9 cellular contexts compared by ENCODE assay signal in genomic region chr18:60413944-60414547, GRCh38. TPM values are rescaled to one million over a fixed set of nuclear protein-coding genes. Genes with fewer than 3 reads are reported as not detected.
DNase-seq lines count a peak whose midpoint lies in the region; ATAC-seq and TF ChIP-seq lines count a peak whose summit lies in the region.
"Had no signal": no experiment of that assay in that cellular context is flagged by ENCODE, and none has a peak within 500 bp of the region (broad histone marks: within the 10 kb centered on the region; RNA-seq: fewer than 3 reads in every experiment).

No MANE protein-coding gene starts in this region.

- no peaks in the 10 kb centered on the region for H3K9me3 Mint-ChIP-seq in activated CD8-positive, alpha-beta T cell treated with anti-CD3 and anti-CD28 coated beads for 36 hours
- H3K9me3 Mint-ChIP-seq in activated CD8-positive, alpha-beta T cell treated with anti-CD3 and anti-CD28 coated beads, Interleukin-2, amount 10 ng/mL, durations not matched to agents 7 days and 5 days (ENCODE audit: insufficient read depth): no peaks in the 10 kb centered on the region
- H3K9me3 Mint-ChIP-seq in type B pancreatic cell: no peaks in the 10 kb centered on the region

- no peak for ATAC-seq in activated CD8-positive, alpha-beta T cell treated with anti-CD3 and anti-CD28 coated beads for 36 hours
- no peak for ATAC-seq in activated CD8-positive, alpha-beta T cell treated with anti-CD3 and anti-CD28 coated beads, Interleukin-2, amount 10 ng/mL, durations not matched to agents 7 days and 5 days
- no peak for ATAC-seq in HG03521 (IDR thresholded peaks at IDR 0.05; ENCODE audit: unreplicated experiment)
- ATAC-seq: body of pancreas had no signal

- TF ChIP-seq CTCF in activated CD8-positive, alpha-beta T cell treated with anti-CD3 and anti-CD28 coated beads for 36 hours (IDR thresholded peaks at IDR 0.05): no peak
- TF ChIP-seq CTCF in type B pancreatic cell (conservative IDR thresholded peaks at IDR 0.05): peak; percentile 53

- intact Hi-C loops in activated CD8-positive, alpha-beta T cell treated with anti-CD3 and anti-CD28 coated beads for 36 hours (cut with micrococcal nuclease): no loop called here

- DNase-seq in activated CD8-positive, alpha-beta T cell treated with anti-CD3 and anti-CD28 coated beads for 36 hours: peak; percentile 14
- no peak for DNase-seq in activated CD8-positive, alpha-beta T cell treated with anti-CD3 and anti-CD28 coated beads, Interleukin-2, amount 10 ng/mL, durations not matched to agents 7 days and 5 days
- peak; percentile 6 for DNase-seq in HK-2 (ENCODE audit: unreplicated experiment)
- DNase-seq in ecto neural progenitor cell (ENCODE audit: low spot score): peak; percentile 46
- no peak for DNase-seq in type B pancreatic cell (ENCODE audit: extremely low spot score, unreplicated experiment)
- no peak for DNase-seq in cortex of kidney (lab: John Stamatoyannopoulos, UW)
- DNase-seq in islet precursor cell: no peak
- DNase-seq: body of pancreas had no signal

- H3K4me3 Mint-ChIP-seq in activated CD8-positive, alpha-beta T cell treated with anti-CD3 and anti-CD28 coated beads for 36 hours: no peak overlapping the region
- no peak overlapping the region for H3K4me3 Mint-ChIP-seq in activated CD8-positive, alpha-beta T cell treated with anti-CD3 and anti-CD28 coated beads, Interleukin-2, amount 10 ng/mL, durations not matched to agents 7 days and 5 days
- H3K4me3 Mint-ChIP-seq in type B pancreatic cell: no peak overlapping the region

- CTCF ChIA-PET in activated CD8-positive, alpha-beta T cell treated with anti-CD3 and anti-CD28 coated beads for 36 hours (lab: Charles Lee): no interaction called here
- CTCF ChIA-PET in activated CD8-positive, alpha-beta T cell treated with anti-CD3 and anti-CD28 coated beads, Interleukin-2, amount 10 ng/mL, durations not matched to agents 7 days and 5 days (lab: Charles Lee): interaction anchor here (1.2 kb wide), 1 partner anchor 426 kb away, joined by 5 read pairs; no protein-coding TSS in a partner anchor

- POLR2A ChIA-PET in activated CD8-positive, alpha-beta T cell treated with anti-CD3 and anti-CD28 coated beads for 36 hours (lab: Charles Lee): no interaction called here
- POLR2A ChIA-PET in activated CD8-positive, alpha-beta T cell treated with anti-CD3 and anti-CD28 coated beads, Interleukin-2, amount 10 ng/mL, durations not matched to agents 7 days and 5 days (lab: Charles Lee): no interaction called here

- no peaks in the 10 kb centered on the region for H3K4me1 Mint-ChIP-seq in activated CD8-positive, alpha-beta T cell treated with anti-CD3 and anti-CD28 coated beads for 36 hours (ENCODE audit: low read depth)
- H3K4me1 Mint-ChIP-seq in activated CD8-positive, alpha-beta T cell treated with anti-CD3 and anti-CD28 coated beads, Interleukin-2, amount 10 ng/mL, durations not matched to agents 7 days and 5 days (ENCODE audit: low read depth): no peaks in the 10 kb centered on the region
- H3K4me1 Mint-ChIP-seq in type B pancreatic cell (ENCODE audit: unreplicated experiment): no peaks in the 10 kb centered on the region

- H3K36me3 Mint-ChIP-seq in activated CD8-positive, alpha-beta T cell treated with anti-CD3 and anti-CD28 coated beads for 36 hours (ENCODE audit: low read depth): no peaks in the 10 kb centered on the region
- H3K36me3 Mint-ChIP-seq in activated CD8-positive, alpha-beta T cell treated with anti-CD3 and anti-CD28 coated beads, Interleukin-2, amount 10 ng/mL, durations not matched to agents 7 days and 5 days (ENCODE audit: low read depth): no peaks in the 10 kb centered on the region
- no peaks in the 10 kb centered on the region for H3K36me3 Mint-ChIP-seq in type B pancreatic cell

- no peaks in the 10 kb centered on the region for H3K27me3 Mint-ChIP-seq in activated CD8-positive, alpha-beta T cell treated with anti-CD3 and anti-CD28 coated beads for 36 hours
- no peaks in the 10 kb centered on the region for H3K27me3 Mint-ChIP-seq in activated CD8-positive, alpha-beta T cell treated with anti-CD3 and anti-CD28 coated beads, Interleukin-2, amount 10 ng/mL, durations not matched to agents 7 days and 5 days (ENCODE audit: low read depth)
- no peaks in the 10 kb centered on the region for H3K27me3 Mint-ChIP-seq in type B pancreatic cell

- H3K27ac Mint-ChIP-seq in activated CD8-positive, alpha-beta T cell treated with anti-CD3 and anti-CD28 coated beads for 36 hours: no peak overlapping the region
- no peak overlapping the region for H3K27ac Mint-ChIP-seq in activated CD8-positive, alpha-beta T cell treated with anti-CD3 and anti-CD28 coated beads, Interleukin-2, amount 10 ng/mL, durations not matched to agents 7 days and 5 days
- H3K27ac Mint-ChIP-seq in type B pancreatic cell: no peak overlapping the region

RNA-seq across cellular contexts. Expression of gene MC4R, which starts 41.5 kb away (rescaled TPM):
- not detected for total RNA-seq in activated CD8-positive, alpha-beta T cell treated with anti-CD3 and anti-CD28 coated beads for 36 hours
- total RNA-seq in activated CD8-positive, alpha-beta T cell treated with anti-CD3 and anti-CD28 coated beads, Interleukin-2, amount 10 ng/mL, durations not matched to agents 7 days and 5 days: not detected
- total RNA-seq in type B pancreatic cell (ENCODE audit: low replicate concordance): 1.3 TPM in 1 of 2 replicates, not detected in the other
- total RNA-seq: body of pancreas had no signal

Comparison
In these comparisons a context has a peak if more than half of its experiments do, and no peak if none do; other contexts are left out.
1. DNase-seq: peak in activated CD8-positive, alpha-beta T cell treated with anti-CD3 and anti-CD28 coated beads for 36 hours (single experiment), HK-2 (single experiment) and ecto neural progenitor cell (single experiment); none in activated CD8-positive, alpha-beta T cell treated with anti-CD3 and anti-CD28 coated beads, Interleukin-2, amount 10 ng/mL, durations not matched to agents 7 days and 5 days (single experiment), type B pancreatic cell (single experiment), cortex of kidney (single experiment) and islet precursor cell (single experiment).